9 cellular contexts compared by ENCODE assay signal in the genomic region with DNA sequence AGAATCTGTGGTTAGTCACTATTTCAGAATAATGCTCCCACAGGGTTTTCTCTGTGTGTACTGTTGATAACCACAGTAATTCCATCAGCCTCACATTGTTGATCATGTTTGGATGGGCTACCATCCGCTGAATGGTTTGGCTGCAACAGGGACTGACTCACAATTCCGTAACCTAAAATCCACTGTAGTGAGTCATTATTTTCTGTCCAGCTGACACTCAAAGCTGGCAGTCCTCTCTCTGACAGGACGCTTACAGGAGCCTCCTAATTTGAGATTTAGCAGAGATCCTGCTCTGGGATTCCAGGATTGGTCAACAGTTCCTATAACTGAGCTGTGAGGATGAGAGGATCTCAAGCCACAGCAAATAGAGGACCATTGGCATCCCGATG. TPM values are rescaled to one million over a fixed set of nuclear protein-coding genes. Genes with fewer than 3 reads are reported as not detected.
DNase-seq lines count a peak whose midpoint lies in the region; ATAC-seq and TF ChIP-seq lines count a peak whose summit lies in the region.
"Had no signal": no experiment of that assay in that cellular context is flagged by ENCODE, and none has a peak within 500 bp of the region (broad histone marks: within the 10 kb centered on the region; RNA-seq: fewer than 3 reads in every experiment).

No MANE protein-coding gene starts in this region.

- peak overlapping the region; percentile 19 for H3K4me2 ChIP-seq in mammary epithelial cell (ENCODE audit: insufficient read depth, low read depth, low read length)

- dilution Hi-C loops in mammary epithelial cell (cut with HindIII; ENCODE audit: low sequenced_read_pairs) = no loop called here

- TF ChIP-seq CTCF in mammary epithelial cell (conservative IDR thresholded peaks at IDR 0.05 in 1 of 2, IDR thresholded peaks at IDR 0.05 in 1 of 2; ENCODE audit: extremely low read depth in 1 of 2, insufficient read depth in 1 of 2, low read depth in 1 of 2, low read length in 2 of 2) (no peak), tibial artery (IDR thresholded peaks at IDR 0.05) (no peak)

- no TSS peak for BruUV-seq in mammary epithelial cell (replicated peaks; lab: Mats Ljungman, UMichigan)

- H3K36me3 ChIP-seq in mammary epithelial cell (ENCODE audit: insufficient read depth, low read length) (no peaks in the 10 kb centered on the region), tibial artery (no peaks in the 10 kb centered on the region)
- H3K36me3 ChIP-seq: Peyer's patch had no signal

- intact Hi-C loops in mammary epithelial cell (cut with micrococcal nuclease) = loop anchor here (1.0 to 5.0 kb wide), 3 partner anchors 26 to 119 kb away; a partner anchor contains a TSS
- intact Hi-C loops in tibial artery (cut with DNase I; ENCODE audit: low total_unique reads) = no loop called here

- no peak overlapping the region for H2AFZ ChIP-seq in mammary epithelial cell (ENCODE audit: low read depth, low read length)

- no peak overlapping the region for H3K9ac ChIP-seq in mammary epithelial cell (ENCODE audit: insufficient read depth, low read length)

- H3K27ac ChIP-seq in mammary epithelial cell (ENCODE audit: insufficient read depth, low read depth, low read length) (peak overlapping the region; percentile 58), tibial artery (no peak overlapping the region)

- no peaks in the 10 kb centered on the region for H3K9me3 ChIP-seq in mammary epithelial cell (replicated peaks; ENCODE audit: insufficient read depth, low read length)
- H3K9me3 ChIP-seq in tibial artery = no peaks in the 10 kb centered on the region
- H3K9me3 ChIP-seq: Peyer's patch had no signal

- H3K4me1 ChIP-seq in mammary epithelial cell (ENCODE audit: insufficient read depth, low read length) (peaks cover 28% of the 10 kb centered on the region), tibial artery (peaks cover 0 to 13% (median 6%) of the 10 kb centered on the region in 4 donors)
- H3K4me1 ChIP-seq: Peyer's patch had no signal

- CTCF ChIA-PET in mammary epithelial cell (lab: Charles Lee; ENCODE audit: low non-redundant PET) = interaction anchor here (0.5 kb wide), 1 partner anchor 141 kb away, joined by 3 read pairs; no protein-coding TSS in a partner anchor

- 22% methylated on average over 4 of the region's 4 CpGs for WGBS in mammary epithelial cell (ENCODE audit: low coverage, missing lambda C conversion rate)

- no peak for ATAC-seq in HG03571 (IDR thresholded peaks at IDR 0.05; ENCODE audit: unreplicated experiment)

- in situ Hi-C loops in mammary epithelial cell (cut with MboI; ENCODE audit: low sequenced_read_pairs in 2 of 2) = no loop called here

- H3K27me3 ChIP-seq in mammary epithelial cell (ENCODE audit: insufficient read depth, low read length) = no peaks in the 10 kb centered on the region
- no peaks in the 10 kb centered on the region for H3K27me3 ChIP-seq in tibial artery
- H3K27me3 ChIP-seq: Peyer's patch had no signal

- H3K4me3 ChIP-seq in mammary epithelial cell (replicated peaks in 1 of 3; ENCODE audit: insufficient read depth in 1 of 3, low read depth in 2 of 3, low read length in 3 of 3) (no peak overlapping the region), tibial artery (no peak overlapping the region)
- H3K4me3 ChIP-seq: Peyer's patch had no signal

- peak; percentile 92 for DNase-seq in HS-5 (ENCODE audit: low read depth)
- peak; percentile 96 for DNase-seq in mammary epithelial cell
- peak; percentile 95 for DNase-seq in iris pigment epithelial cell (ENCODE audit: low read depth)
- DNase-seq in tibial artery = peak; percentile 74 to 77
- no peak for DNase-seq in T-helper 1 cell
- DNase-seq in stimulated activated naive CD4-positive, alpha-beta T cell (lab: John Stamatoyannopoulos, UW) = no peak
- no peak for DNase-seq in HUDEP-2 (lab: John Stamatoyannopoulos, UW; ENCODE audit: unreplicated experiment in 76 of 76)

- no peaks in the 10 kb centered on the region for H3K79me2 ChIP-seq in mammary epithelial cell (ENCODE audit: insufficient read depth, low read length)

- H4K20me1 ChIP-seq in mammary epithelial cell (ENCODE audit: insufficient read depth, low read length) = no peaks in the 10 kb centered on the region

RNA-seq across cellular contexts. Expression of a gene that starts 32.7 kb away (rescaled TPM):
- total RNA-seq in mammary epithelial cell = 1 to 10 TPM in 1 of 2 donors, under 1 TPM in 1; 0.14 to 2.5 TPM
- 0.34 TPM for polyA plus RNA-seq in mammary epithelial cell
- polyA minus RNA-seq in mammary epithelial cell = 1.8 TPM

Comparison
In these comparisons a context has a peak if more than half of its experiments do, and no peak if none do; other contexts are left out.
1. DNase-seq: peak in HS-5 (single experiment), mammary epithelial cell (single experiment), iris pigment epithelial cell (single experiment) and tibial artery (2 of 2); none in T-helper 1 cell (0 of 5), stimulated activated naive CD4-positive, alpha-beta T cell (0 of 6) and HUDEP-2 (0 of 76).